Comparison of ENCODE assay signal across 18 cellular contexts in genomic region chrX:19870206-19870605, GRCh38.
"Had no signal": no experiment of that assay in that cellular context is flagged by ENCODE, and none has a peak within 500 bp of the region (broad histone marks: within the 10 kb centered on the region; RNA-seq: fewer than 3 reads in every experiment).

No MANE protein-coding gene starts in this region.

- H3K36me3 Mint-ChIP-seq: neural progenitor cell, T-cell had no signal

- H3K4me3 Mint-ChIP-seq: activated CD4-positive, alpha-beta memory T cell treated with anti-CD3 and anti-CD28 coated beads, Interleukin-2, amount 10 ng/mL, durations not matched to agents 7 days and 5 days; activated T-cell treated with anti-CD3 and anti-CD28 coated beads, Interleukin-2, amount 50 U/mL, for 24 hours; immature natural killer cell; neural progenitor cell; T-cell had no signal

- H3K27ac ChIP-seq: ascending aorta, coronary artery, gastroesophageal sphincter, neural progenitor cell, psoas muscle, thoracic aorta had no signal

- ATAC-seq: gastroesophageal sphincter, heart right ventricle, left ventricle myocardium superior, psoas muscle, right cardiac atrium, T-cell had no signal

- H3K27me3 ChIP-seq: ascending aorta, gastroesophageal sphincter, neural progenitor cell had no signal

- H3K9me3 Mint-ChIP-seq: activated CD4-positive, alpha-beta memory T cell treated with anti-CD3 and anti-CD28 coated beads, Interleukin-2, amount 10 ng/mL, durations not matched to agents 7 days and 5 days; activated T-cell treated with anti-CD3 and anti-CD28 coated beads, Interleukin-2, amount 50 U/mL, for 24 hours; immature natural killer cell; T-cell had no signal

- DNase-seq: activated CD4-positive, alpha-beta memory T cell treated with anti-CD3 and anti-CD28 coated beads, Interleukin-2, amount 10 ng/mL, durations not matched to agents 7 days and 5 days; activated CD4-positive, alpha-beta T cell treated with anti-CD3 and anti-CD28 coated beads for 48 hours; activated CD4-positive, CD25-positive, alpha-beta regulatory T cell; activated naive CD4-positive, alpha-beta T cell treated with anti-CD3 and anti-CD28 coated beads, Interleukin-2, amount 50 U/mL, for 16 hours; activated T-cell treated with anti-CD3 and anti-CD28 coated beads, Interleukin-2, amount 50 U/mL, for 24 hours; heart right ventricle; immature natural killer cell; kidney glomerular epithelial cell; left ventricle myocardium superior; psoas muscle; right cardiac atrium; T-cell had no signal

- H3K4me3 ChIP-seq: ascending aorta, coronary artery, gastroesophageal sphincter, heart right ventricle, neural progenitor cell, psoas muscle, skin epidermis, thoracic aorta had no signal

- H3K27me3 Mint-ChIP-seq: activated CD4-positive, alpha-beta memory T cell treated with anti-CD3 and anti-CD28 coated beads, Interleukin-2, amount 10 ng/mL, durations not matched to agents 7 days and 5 days; T-cell had no signal

- H3K27ac Mint-ChIP-seq: activated CD4-positive, alpha-beta memory T cell treated with anti-CD3 and anti-CD28 coated beads, Interleukin-2, amount 10 ng/mL, durations not matched to agents 7 days and 5 days; activated T-cell treated with anti-CD3 and anti-CD28 coated beads, Interleukin-2, amount 50 U/mL, for 24 hours; neural progenitor cell had no signal
